In genomic region chr3:42188365-42188764, GRCh38 we compare ENCODE assay signal across 28 cellular contexts.
DNase-seq lines count a peak whose midpoint lies in the region; ATAC-seq, FAIRE-seq and TF ChIP-seq lines count a peak whose summit lies in the region.
"Had no signal": no experiment of that assay in that cellular context is flagged by ENCODE, and none has a peak within 500 bp of the region (broad histone marks: within the 10 kb centered on the region; RNA-seq: fewer than 3 reads in every experiment).

No MANE protein-coding gene starts in this region.

- no peak overlapping the region for H3K4me3 Mint-ChIP-seq in activated naive CD8-positive, alpha-beta T cell
- no peak overlapping the region for H3K4me3 Mint-ChIP-seq in activated naive CD8-positive, alpha-beta T cell treated with anti-CD3 and anti-CD28 coated beads, Interleukin-2, amount 50 U/mL, for 24 hours
- no peak overlapping the region for H3K4me3 Mint-ChIP-seq in activated T-helper 2 cell treated with anti-CD3 and anti-CD28 coated beads, Interferon-gamma antibody, Interleukin-2, Interleukin-4, amounts not matched to agents 10 μg/mL and 5 μg/mL and 100 μg/mL, durations not matched to agents 14 hours and 24 hours and 36 hours (ENCODE audit: low read depth)
- H3K4me3 Mint-ChIP-seq: activated T-helper 17 cell treated with anti-CD3 and anti-CD28 coated beads, Interleukin-2, amount 50 U/mL, for 72 hours; CD4-positive, alpha-beta T cell; GM23338; HFFc6 had no signal

- H3K4me3 ChIP-seq in heart right ventricle (no peak overlapping the region), small intestine (ENCODE audit: low read depth in 1 of 2, low read length in 2 of 2) (no peak overlapping the region), dorsolateral prefrontal cortex (no peak overlapping the region)
- H3K4me3 ChIP-seq: A549, body of pancreas, GM23338, psoas muscle, skin epidermis, transverse colon had no signal

- H3K27me3 Mint-ChIP-seq in activated naive CD8-positive, alpha-beta T cell: no peaks in the 10 kb centered on the region
- H3K27me3 Mint-ChIP-seq in activated naive CD8-positive, alpha-beta T cell treated with anti-CD3 and anti-CD28 coated beads, Interleukin-2, amount 50 U/mL, for 24 hours: no peaks in the 10 kb centered on the region
- H3K27me3 Mint-ChIP-seq in activated T-helper 2 cell treated with anti-CD3 and anti-CD28 coated beads, Interferon-gamma antibody, Interleukin-2, Interleukin-4, amounts not matched to agents 10 μg/mL and 5 μg/mL and 100 μg/mL, durations not matched to agents 14 hours and 24 hours and 36 hours (ENCODE audit: low read depth): no peaks in the 10 kb centered on the region
- H3K27me3 Mint-ChIP-seq: activated T-helper 17 cell treated with anti-CD3 and anti-CD28 coated beads, Interleukin-2, amount 50 U/mL, for 72 hours; CD4-positive, alpha-beta T cell had no signal

- peaks cover 0 to 75% (median 3%) of the 10 kb centered on the region in 9 donors for H3K36me3 ChIP-seq in heart right ventricle
- peaks cover 4 to 10% of the 10 kb centered on the region in 2 donors for H3K36me3 ChIP-seq in small intestine (ENCODE audit: control insufficient read depth in 2 of 2, insufficient read depth in 2 of 2, low read length in 2 of 2)

- no peaks in the 10 kb centered on the region for H3K9me3 Mint-ChIP-seq in activated naive CD8-positive, alpha-beta T cell (ENCODE audit: low read depth)
- no peaks in the 10 kb centered on the region for H3K9me3 Mint-ChIP-seq in activated naive CD8-positive, alpha-beta T cell treated with anti-CD3 and anti-CD28 coated beads, Interleukin-2, amount 50 U/mL, for 24 hours
- no peaks in the 10 kb centered on the region for H3K9me3 Mint-ChIP-seq in activated T-helper 2 cell treated with anti-CD3 and anti-CD28 coated beads, Interferon-gamma antibody, Interleukin-2, Interleukin-4, amounts not matched to agents 10 μg/mL and 5 μg/mL and 100 μg/mL, durations not matched to agents 14 hours and 24 hours and 36 hours
- H3K9me3 Mint-ChIP-seq: activated T-helper 17 cell treated with anti-CD3 and anti-CD28 coated beads, Interleukin-2, amount 50 U/mL, for 72 hours; CD4-positive, alpha-beta T cell; GM23338; HFFc6 had no signal

- no peak for DNase-seq in activated naive CD8-positive, alpha-beta T cell treated with anti-CD3 and anti-CD28 coated beads, Interleukin-2, amount 50 U/mL, for 24 hours
- no peak for DNase-seq in activated T-helper 2 cell treated with anti-CD3 and anti-CD28 coated beads, Interferon-gamma antibody, Interleukin-2, Interleukin-4, amounts not matched to agents 10 μg/mL and 5 μg/mL and 100 μg/mL, durations not matched to agents 14 hours and 24 hours and 36 hours (ENCODE audit: low spot score)
- no peak for DNase-seq in heart right ventricle
- DNase-seq in small intestine: peak; percentile 88
- no peak for DNase-seq in NCI-H2029 treated with DMSO at 0.1 percent for 48 hours (lab: John Stamatoyannopoulos, UW)
- DNase-seq in dorsolateral prefrontal cortex: no peak
- DNase-seq: activated CD8-positive, alpha-beta memory T cell treated with anti-CD3 and anti-CD28 coated beads, Interleukin-2, amount 50 U/mL, for 4 hours; AML-193; body of pancreas; CD4-positive, alpha-beta T cell; DMS 273 treated with DMSO at 0.1 percent for 48 hours; effector CD4-positive, alpha-beta T cell; HFFc6; mammary epithelial cell; NCI-H187; NCI-H526; NK-92 treated with Interleukin-12 subunit alpha and Interleukin-12 subunit beta, amount 100 ng/mL, for 24 hours; psoas muscle; SIG-M5; stimulated activated CD4-positive, alpha-beta T cell treated with anti-CD3 and anti-CD28 coated beads, Interleukin-1b, Interleukin-23, amount 100 ng/mL, for 48 hours; T1000; transverse colon had no signal

- intact Hi-C loops in activated T-helper 2 cell treated with anti-CD3 and anti-CD28 coated beads, Interferon-gamma antibody, Interleukin-2, Interleukin-4, amounts not matched to agents 10 μg/mL and 5 μg/mL and 100 μg/mL, durations not matched to agents 14 hours and 24 hours and 36 hours (cut with micrococcal nuclease): no loop called here
- intact Hi-C loops in heart right ventricle (cut with DNase I) (loop anchor here in 5 of 10 donors (5.0 to 10.0 kb wide), 5 partner anchors 36 to 294 kb away; no protein-coding TSS in a partner anchor), dorsolateral prefrontal cortex (cut with DNase I) (no loop called here)

- H3K27ac Mint-ChIP-seq in activated naive CD8-positive, alpha-beta T cell: peak overlapping the region; percentile 16
- H3K27ac Mint-ChIP-seq in activated naive CD8-positive, alpha-beta T cell treated with anti-CD3 and anti-CD28 coated beads, Interleukin-2, amount 50 U/mL, for 24 hours: no peak overlapping the region
- peak overlapping the region; percentile 17 for H3K27ac Mint-ChIP-seq in activated T-helper 2 cell treated with anti-CD3 and anti-CD28 coated beads, Interferon-gamma antibody, Interleukin-2, Interleukin-4, amounts not matched to agents 10 μg/mL and 5 μg/mL and 100 μg/mL, durations not matched to agents 14 hours and 24 hours and 36 hours
- H3K27ac Mint-ChIP-seq: activated T-helper 17 cell treated with anti-CD3 and anti-CD28 coated beads, Interleukin-2, amount 50 U/mL, for 72 hours; CD4-positive, alpha-beta T cell; HFFc6 had no signal

- no peak for FAIRE-seq in small intestine (lab: Jason Lieb, UNC)
- FAIRE-seq: A549 had no signal

- WGBS in heart right ventricle, 2 donors: 50 to 74% methylated on average over 1 of the region's 1 CpG
- 53 to 80% (median 60%) methylated on average over 1 of the region's 1 CpG for WGBS in small intestine, 3 donors

- H3K9me3 ChIP-seq in heart right ventricle (no peaks in the 10 kb centered on the region), small intestine (ENCODE audit: control insufficient read depth, low read depth) (no peaks in the 10 kb centered on the region)
- H3K9me3 ChIP-seq: A549, body of pancreas, psoas muscle, transverse colon had no signal

- H3K4me1 Mint-ChIP-seq in activated naive CD8-positive, alpha-beta T cell (ENCODE audit: low read depth): peaks cover 17% of the 10 kb centered on the region
- H3K4me1 Mint-ChIP-seq in activated naive CD8-positive, alpha-beta T cell treated with anti-CD3 and anti-CD28 coated beads, Interleukin-2, amount 50 U/mL, for 24 hours: peaks cover 26% of the 10 kb centered on the region
- H3K4me1 Mint-ChIP-seq in activated T-helper 2 cell treated with anti-CD3 and anti-CD28 coated beads, Interferon-gamma antibody, Interleukin-2, Interleukin-4, amounts not matched to agents 10 μg/mL and 5 μg/mL and 100 μg/mL, durations not matched to agents 14 hours and 24 hours and 36 hours (ENCODE audit: low read depth): peaks cover 22% of the 10 kb centered on the region
- H3K4me1 Mint-ChIP-seq: activated T-helper 17 cell treated with anti-CD3 and anti-CD28 coated beads, Interleukin-2, amount 50 U/mL, for 72 hours had no signal

- H3K36me3 Mint-ChIP-seq in activated naive CD8-positive, alpha-beta T cell: peaks cover 6% of the 10 kb centered on the region
- peaks cover 10% of the 10 kb centered on the region for H3K36me3 Mint-ChIP-seq in activated naive CD8-positive, alpha-beta T cell treated with anti-CD3 and anti-CD28 coated beads, Interleukin-2, amount 50 U/mL, for 24 hours (ENCODE audit: low read depth)
- peaks cover 38% of the 10 kb centered on the region for H3K36me3 Mint-ChIP-seq in activated T-helper 2 cell treated with anti-CD3 and anti-CD28 coated beads, Interferon-gamma antibody, Interleukin-2, Interleukin-4, amounts not matched to agents 10 μg/mL and 5 μg/mL and 100 μg/mL, durations not matched to agents 14 hours and 24 hours and 36 hours (ENCODE audit: low read depth)

- H3K27ac ChIP-seq in heart right ventricle (peak overlapping the region in 7 of 10 donors; percentile 22 to 68 (median 50)), small intestine (ENCODE audit: low read depth in 1 of 2, low read length in 1 of 2) (peak overlapping the region; percentile 42 to 96), dorsolateral prefrontal cortex (peak overlapping the region in 12 of 59 donors; percentile 1 to 40 (median 18))
- H3K27ac ChIP-seq: A549, body of pancreas, skin epidermis, transverse colon had no signal

- H3K4me1 ChIP-seq in heart right ventricle: peaks cover 0 to 88% (median 55%) of the 10 kb centered on the region in 9 donors
- peaks cover 3 to 7% of the 10 kb centered on the region in 2 donors for H3K4me1 ChIP-seq in small intestine (ENCODE audit: control insufficient read depth in 2 of 2, insufficient read depth in 1 of 2, low read depth in 1 of 2, low read length in 1 of 2)
- H3K4me1 ChIP-seq: A549 had no signal

- H3K27me3 ChIP-seq in heart right ventricle: no peaks in the 10 kb centered on the region
- no peaks in the 10 kb centered on the region for H3K27me3 ChIP-seq in small intestine (ENCODE audit: control insufficient read depth in 2 of 2, insufficient read depth in 2 of 2, low read length in 2 of 2)
- no peaks in the 10 kb centered on the region for H3K27me3 ChIP-seq in dorsolateral prefrontal cortex
- H3K27me3 ChIP-seq: body of pancreas, transverse colon had no signal

- ATAC-seq in activated naive CD8-positive, alpha-beta T cell treated with anti-CD3 and anti-CD28 coated beads, Interleukin-2, amount 50 U/mL, for 24 hours: no peak
- ATAC-seq in heart right ventricle (peak in 6 of 8 donors; percentile 30 to 56 (median 40)), HG02623 (IDR thresholded peaks at IDR 0.05; ENCODE audit: unreplicated experiment) (no peak)
- ATAC-seq: A549; activated T-helper 17 cell treated with anti-CD3 and anti-CD28 coated beads, Interleukin-2, amount 50 U/mL, for 72 hours; body of pancreas; GM23338 had no signal

- TF ChIP-seq CTCF in heart right ventricle (IDR thresholded peaks at IDR 0.05): no peak
- no peak for TF ChIP-seq CTCF in dorsolateral prefrontal cortex (IDR thresholded peaks at IDR 0.05 in 54 of 56, conservative IDR thresholded peaks at IDR 0.05 in 2 of 56; ENCODE audit: low read depth in 1 of 56, partially characterized antibody in 56 of 56)

Comparison
In these comparisons a context has a peak if more than half of its experiments do, and no peak if none do; other contexts are left out.
1. ATAC-seq: peak in heart right ventricle (6 of 8); none in activated naive CD8-positive, alpha-beta T cell treated with anti-CD3 and anti-CD28 coated beads, Interleukin-2, amount 50 U/mL, for 24 hours (single experiment) and HG02623 (single experiment).